ENCODE assay signal across 18 cellular contexts in the genomic region with DNA sequence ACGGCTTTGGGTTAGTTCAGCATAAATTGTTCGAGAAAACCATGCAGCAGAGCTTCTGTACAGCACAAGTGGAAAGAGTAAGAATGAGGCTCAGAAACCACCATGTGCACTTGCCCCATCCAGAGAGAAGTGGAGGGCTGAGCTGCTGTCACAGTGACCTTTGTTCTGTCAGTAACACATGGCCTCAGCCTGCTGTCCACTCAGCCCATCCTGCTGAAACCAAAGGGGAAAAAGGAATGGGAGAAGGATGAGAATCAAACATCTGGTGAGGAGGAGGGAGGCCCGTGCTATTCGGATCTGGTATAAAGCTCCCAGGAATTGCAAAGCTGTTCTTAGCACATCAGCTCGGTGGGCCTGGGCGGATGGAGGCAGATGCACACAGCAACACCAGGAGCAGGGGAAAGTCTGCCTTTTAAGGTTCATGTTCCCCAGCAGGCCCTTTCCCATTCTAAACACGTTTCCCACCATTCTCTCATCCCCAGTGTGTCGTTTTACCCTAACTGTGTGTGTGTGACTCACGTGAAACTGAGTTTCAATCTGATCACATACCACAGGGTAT. TPM values are rescaled to one million over a fixed set of nuclear protein-coding genes. Genes with fewer than 3 reads are reported as not detected.
DNase-seq lines count a peak whose midpoint lies in the region; ATAC-seq and TF ChIP-seq lines count a peak whose summit lies in the region.
"Had no signal": no experiment of that assay in that cellular context is flagged by ENCODE, and none has a peak within 500 bp of the region (broad histone marks: within the 10 kb centered on the region; RNA-seq: fewer than 3 reads in every experiment).

No MANE protein-coding gene starts in this region.

- no peak for TF ChIP-seq RAD21 in SK-N-SH (IDR thresholded peaks at IDR 0.05; ENCODE audit: low read length)

- peaks cover 0 to 42% of the 10 kb centered on the region in 2 experiments; a peak in 2 of 4 replicates for H3K4me1 ChIP-seq in SK-N-SH (ENCODE audit: control insufficient read depth in 1 of 2, insufficient read depth in 2 of 2, low read depth in 1 of 2, low read length in 1 of 2)
- H3K4me1 ChIP-seq in fibroblast of lung (ENCODE audit: control insufficient read depth, extremely low read depth, insufficient read depth, low read length): peaks cover 35% of the 10 kb centered on the region
- peaks cover 0 to 32% (median 10%) of the 10 kb centered on the region in 4 donors for H3K4me1 ChIP-seq in tibial artery
- H3K4me1 ChIP-seq in esophagus squamous epithelium: peaks cover 0 to 30% (median 5%) of the 10 kb centered on the region in 3 donors

- TF ChIP-seq CTCF in SK-N-SH (IDR thresholded peaks at IDR 0.05): no peak
- no peak for TF ChIP-seq CTCF in fibroblast of lung (conservative IDR thresholded peaks at IDR 0.05 in 1 of 2, IDR thresholded peaks at IDR 0.05 in 1 of 2; ENCODE audit: low read depth in 1 of 2, low read length in 2 of 2)
- TF ChIP-seq CTCF in neural crest cell (conservative IDR thresholded peaks at IDR 0.05): no peak
- no peak for TF ChIP-seq CTCF in tibial artery (IDR thresholded peaks at IDR 0.05)
- no peak for TF ChIP-seq CTCF in esophagus squamous epithelium (IDR thresholded peaks at IDR 0.05)

- intact Hi-C loops in tibial artery (cut with DNase I; ENCODE audit: low total_unique reads): no loop called here
- intact Hi-C loops in esophagus squamous epithelium (cut with DNase I): no loop called here

- H3K9me3 ChIP-seq in SK-N-SH: no peaks in the 10 kb centered on the region; the same call in 1 of the 2 replicates
- H3K9me3 ChIP-seq in fibroblast of lung (ENCODE audit: control insufficient read depth, insufficient read depth, low read depth, low read length): no peaks in the 10 kb centered on the region
- no peaks in the 10 kb centered on the region for H3K9me3 ChIP-seq in tibial artery
- no peaks in the 10 kb centered on the region for H3K9me3 ChIP-seq in esophagus squamous epithelium

- no peaks in the 10 kb centered on the region for H3K27me3 Mint-ChIP-seq in neural crest cell (ENCODE audit: low read depth)

- H3K9me3 Mint-ChIP-seq in neural crest cell: no peaks in the 10 kb centered on the region

- H3K36me3 Mint-ChIP-seq in neural crest cell (ENCODE audit: low read depth): peaks cover 10% of the 10 kb centered on the region
- H3K36me3 Mint-ChIP-seq: CD14-positive monocyte, WTC11 had no signal

- H3K4me2 ChIP-seq in SK-N-SH (peak overlapping the region; percentile 35; the same call in 1 of the 2 replicates), fibroblast of lung (ENCODE audit: extremely low read depth, insufficient read depth, low read length) (no peak overlapping the region)

- ATAC-seq in SK-N-SH treated with all-trans-retinoic acid at 6 μM for 48 hours (no peak), GM18511 (IDR thresholded peaks at IDR 0.05; ENCODE audit: unreplicated experiment) (no peak)
- ATAC-seq: WTC11 had no signal

- peak overlapping the region; percentile 78 for H3K27ac Mint-ChIP-seq in neural crest cell (ENCODE audit: unreplicated experiment)
- H3K27ac Mint-ChIP-seq: activated T-helper 1 cell treated with anti-CD3 and anti-CD28 coated beads, Interleukin-12 subunit alpha, Interleukin-12 subunit beta, Interleukin-2, Interleukin-4 antibody, amounts not matched to agents 30 ng/mL and 10 ng/mL and 1 ng/mL, durations not matched to agents 14 hours and 24 hours and 36 hours; CD14-positive monocyte; T-helper 2 cell treated with Interferon-gamma antibody and Interleukin-4, amounts not matched to agents 5 μg/mL and 100 μg/mL, for 36 hours; WTC11 had no signal

- H2AFZ ChIP-seq in SK-N-SH (ENCODE audit: low read depth) (no peak overlapping the region), fibroblast of lung (ENCODE audit: low read length) (no peak overlapping the region)

- H3K27ac ChIP-seq in SK-N-SH (ENCODE audit: low read depth in 2 of 2, low read length in 1 of 2) (peak overlapping the region in 1 of 2 experiments; percentile 94; a peak in 2 of 4 replicates), fibroblast of lung (ENCODE audit: insufficient read depth, low read length) (peak overlapping the region; percentile 64), tibial artery (peak overlapping the region; percentile 38 to 48), esophagus squamous epithelium (peak overlapping the region in 2 of 4 donors; percentile 54 to 55)
- H3K27ac ChIP-seq: 22Rv1 had no signal

- POLR2A ChIA-PET in SK-N-SH (lab: Yijun Ruan, JAX): no interaction called here

- H3K4me3 ChIP-seq in SK-N-SH (ENCODE audit: low read depth in 2 of 2, low read length in 1 of 2) (no peak overlapping the region), fibroblast of lung (replicated peaks in 1 of 4; ENCODE audit: control extremely low read depth in 1 of 4, insufficient read depth in 1 of 4, low read depth in 3 of 4, low read length in 4 of 4) (no peak overlapping the region), tibial artery (no peak overlapping the region), esophagus squamous epithelium (no peak overlapping the region)

- peaks cover 0 to 25% of the 10 kb centered on the region in 2 experiments for H3K36me3 ChIP-seq in SK-N-SH (replicated peaks in 1 of 2; ENCODE audit: control insufficient read depth in 1 of 2, insufficient read depth in 2 of 2, low read length in 1 of 2)
- peaks cover 17% of the 10 kb centered on the region for H3K36me3 ChIP-seq in fibroblast of lung (ENCODE audit: control insufficient read depth, insufficient read depth, low read length)
- no peaks in the 10 kb centered on the region for H3K36me3 ChIP-seq in tibial artery
- no peaks in the 10 kb centered on the region for H3K36me3 ChIP-seq in esophagus squamous epithelium

- H3K27me3 ChIP-seq in SK-N-SH (ENCODE audit: insufficient read depth) (no peaks in the 10 kb centered on the region), fibroblast of lung (ENCODE audit: control insufficient read depth, insufficient read depth, low read length) (no peaks in the 10 kb centered on the region), tibial artery (no peaks in the 10 kb centered on the region), esophagus squamous epithelium (no peaks in the 10 kb centered on the region)

- DNase-seq in SK-N-SH (no peak), fibroblast of lung (ENCODE audit: low read depth in 2 of 2) (peak in 1 of 2 donors; percentile 34), neural crest cell (ENCODE audit: low read depth, low spot score) (no peak), tibial artery (no peak), NCI-H226 (no peak), esophagus squamous epithelium (lab: John Stamatoyannopoulos, UW) (no peak)
- DNase-seq: GOT3; NCI-H1417 treated with DMSO at 0.1 percent for 48 hours; small intestine; stimulated activated CD4-positive, alpha-beta T cell treated with anti-CD3 and anti-CD28 coated beads, Interleukin-4, amount 100 ng/mL, for 4 hours had no signal

- H3K4me3 Mint-ChIP-seq in neural crest cell: no peak overlapping the region
- H3K4me3 Mint-ChIP-seq: activated T-helper 1 cell treated with anti-CD3 and anti-CD28 coated beads, Interleukin-12 subunit alpha, Interleukin-12 subunit beta, Interleukin-2, Interleukin-4 antibody, amounts not matched to agents 30 ng/mL and 10 ng/mL and 1 ng/mL, durations not matched to agents 14 hours and 24 hours and 36 hours; CD14-positive monocyte; T-helper 2 cell treated with Interferon-gamma antibody and Interleukin-4, amounts not matched to agents 5 μg/mL and 100 μg/mL, for 36 hours; WTC11 had no signal

- CTCF ChIA-PET in SK-N-SH (lab: Yijun Ruan, JAX): interaction anchor here (0.6 to 2.3 kb wide), 3 partner anchors 11 to 81 kb away, joined by 3 to 13 read pairs (median 4); no protein-coding TSS in a partner anchor

- WGBS in SK-N-SH (ENCODE audit: low lambda C conversion rate): 91% methylated on average over 9 of the region's 9 CpGs
- WGBS in esophagus squamous epithelium, 2 donors: 79 to 85% methylated on average over 9 of the region's 9 CpGs

- H3K9ac ChIP-seq in SK-N-SH: no peak overlapping the region; the same call in 1 of the 2 replicates
- H3K9ac ChIP-seq in fibroblast of lung (ENCODE audit: insufficient read depth, low read length): no peak overlapping the region

- peaks cover 28% of the 10 kb centered on the region for H3F3A ChIP-seq in SK-N-SH (replicated peaks; ENCODE audit: insufficient read depth)

- H3K4me1 Mint-ChIP-seq in neural crest cell: peaks cover 22% of the 10 kb centered on the region

- no peak for TF ChIP-seq POLR2A in esophagus squamous epithelium (IDR thresholded peaks at IDR 0.05)

- no peak for TF ChIP-seq EP300 in SK-N-SH (IDR thresholded peaks at IDR 0.05; ENCODE audit: borderline replicate concordance in 1 of 2, low read depth in 1 of 2, low read length in 1 of 2)

- H4K20me1 ChIP-seq in SK-N-SH (ENCODE audit: insufficient read depth) (no peaks in the 10 kb centered on the region), fibroblast of lung (ENCODE audit: control insufficient read depth, extremely low read depth, insufficient read depth, low read length) (no peaks in the 10 kb centered on the region)

- H3K79me2 ChIP-seq in SK-N-SH (ENCODE audit: insufficient read depth) (no peaks in the 10 kb centered on the region; the same call in 1 of the 2 replicates), fibroblast of lung (ENCODE audit: control insufficient read depth, insufficient read depth, low read length) (peaks cover 17% of the 10 kb centered on the region)

- no peaks in the 10 kb centered on the region for H3K9me2 ChIP-seq in SK-N-SH

TF ChIP-seq in SK-N-SH, 30 proteins besides CTCF, POLR2A, EP300 and RAD21 (continues in another document):
- TF ChIP-seq TEAD4 (IDR thresholded peaks at IDR 0.05; ENCODE audit: borderline replicate concordance, insufficient read depth) (no peak), RCOR1 (IDR thresholded peaks at IDR 0.05; ENCODE audit: low read length) (no peak)

TF ChIP-seq in SK-N-SH treated with all-trans-retinoic acid at 6 μM for 48 hours, 23 proteins besides CTCF, POLR2A, EP300 and RAD21 (continues in another document):
- TF ChIP-seq CSDC2 (CRISPR knock-in tag; IDR thresholded peaks at IDR 0.05) (no peak), ZC3H10 (CRISPR knock-in tag; IDR thresholded peaks at IDR 0.05) (no peak)

RNA-seq across cellular contexts. Expression of gene RTRAF, which starts 36.7 kb away (rescaled TPM):
- polyA plus RNA-seq in SK-N-SH (2012; rRNA removed) (42.5 and 43.6 TPM in 2 replicates), fibroblast of lung (147 and 185 TPM in 2 replicates)
- 68.2 and 96.1 TPM in 2 replicates for polyA plus RNA-seq in SK-N-SH (2012; cell fraction: cytosol; rRNA removed)
- 12.3 and 26.7 TPM in 2 replicates for polyA plus RNA-seq in SK-N-SH (2012; cell fraction: nucleus; rRNA removed)
- total RNA-seq in fibroblast of lung (73.2 and 222 TPM in 2 replicates), neural crest cell (309 and 315 TPM in 2 replicates), esophagus squamous epithelium (10 to 100 TPM; 20.2 to 58.7 (median 51.9) TPM)
- polyA plus RNA-seq in fibroblast of lung (2012): 295 and 298 TPM in 2 replicates
- 33.6 and 38.4 TPM in 2 replicates for polyA minus RNA-seq in fibroblast of lung (ENCODE audit: low replicate concordance)

RNA-seq across cellular contexts. Expression of gene NID2, which starts 42.8 kb away (rescaled TPM):
- polyA plus RNA-seq in SK-N-SH (2012; rRNA removed): 15.9 and 22.7 TPM in 2 replicates
- polyA plus RNA-seq in SK-N-SH (2012; cell fraction: cytosol; rRNA removed): 19.8 and 21.6 TPM in 2 replicates
- polyA plus RNA-seq in SK-N-SH (2012; cell fraction: nucleus; rRNA removed): 36.1 and 46.6 TPM in 2 replicates
- 93.7 and 181 TPM in 2 replicates for total RNA-seq in fibroblast of lung
- 394 and 2,513 TPM in 2 replicates for polyA plus RNA-seq in fibroblast of lung
- 225 and 1,654 TPM in 2 replicates for polyA plus RNA-seq in fibroblast of lung (2012)
- polyA minus RNA-seq in fibroblast of lung (ENCODE audit: low replicate concordance): 553 and 3,045 TPM in 2 replicates
- total RNA-seq in neural crest cell: 41.6 and 42.5 TPM in 2 replicates
- total RNA-seq in esophagus squamous epithelium: 10 to 100 TPM in 1 of 4 donors, 1 to 10 TPM in 2, under 1 TPM in 1; 0.91 to 12.2 (median 3.2) TPM
- total RNA-seq: SK-MEL-5 had no signal
- polyA plus RNA-seq: CD14-positive monocyte had no signal
